ENCODE assay signal across 21 cellular contexts in genomic region chr11:70341881-70342429, GRCh38.
"Had no signal": no experiment of that assay in that cellular context is flagged by ENCODE, and none has a peak within 500 bp of the region (broad histone marks: within the 10 kb centered on the region; RNA-seq: fewer than 3 reads in every experiment).

No MANE protein-coding gene starts in this region.

- H3K9me3 ChIP-seq: gastrocnemius medialis, heart right ventricle, left ventricle myocardium inferior, sigmoid colon, thyroid gland had no signal

- H3K4me1 ChIP-seq: gastrocnemius medialis, heart right ventricle, sigmoid colon had no signal

- H3K9me3 Mint-ChIP-seq: activated naive CD8-positive, alpha-beta T cell treated with anti-CD3 and anti-CD28 coated beads, Interleukin-2, amount 10 ng/mL, durations not matched to agents 7 days and 5 days; central memory CD8-positive, alpha-beta T cell; immature natural killer cell; memory B cell; natural killer cell had no signal

- H3K27ac ChIP-seq: brain microvascular endothelial cell, coronary artery, gastrocnemius medialis, heart right ventricle, left ventricle myocardium inferior, sigmoid colon, thyroid gland had no signal

- DNase-seq: activated CD4-positive, alpha-beta T cell treated with anti-CD3 and anti-CD28 coated beads, Interleukin-2, amount 50 U/mL, for 48 hours; activated naive CD8-positive, alpha-beta T cell treated with anti-CD3 and anti-CD28 coated beads, Interleukin-2, amount 10 ng/mL, durations not matched to agents 7 days and 5 days; brain microvascular endothelial cell; gastrocnemius medialis; heart right ventricle; immature natural killer cell; kidney glomerular epithelial cell; left ventricle myocardium inferior; natural killer cell; nucleus accumbens; sigmoid colon; stimulated activated CD4-positive, alpha-beta T cell treated with anti-CD3 and anti-CD28 coated beads, Interleukin-4, amount 100 ng/mL, for 24 hours; stimulated activated naive CD4-positive, alpha-beta T cell; T-helper 1 cell; T1000; thyroid gland had no signal

- H3K27me3 ChIP-seq: brain microvascular endothelial cell, gastrocnemius medialis, heart right ventricle, sigmoid colon, thyroid gland had no signal

- H3K27me3 Mint-ChIP-seq: activated naive CD8-positive, alpha-beta T cell treated with anti-CD3 and anti-CD28 coated beads, Interleukin-2, amount 10 ng/mL, durations not matched to agents 7 days and 5 days; central memory CD8-positive, alpha-beta T cell; memory B cell had no signal

- H3K4me1 Mint-ChIP-seq: memory B cell had no signal

- H3K27ac Mint-ChIP-seq: activated naive CD8-positive, alpha-beta T cell treated with anti-CD3 and anti-CD28 coated beads, Interleukin-2, amount 10 ng/mL, durations not matched to agents 7 days and 5 days; memory B cell; natural killer cell had no signal

- H3K4me3 ChIP-seq: coronary artery, gastrocnemius medialis, heart right ventricle, left ventricle myocardium inferior, sigmoid colon, thyroid gland had no signal

- ATAC-seq: activated CD4-positive, CD25-positive, alpha-beta regulatory T cell treated with anti-CD3 and anti-CD28 coated beads, Interleukin-2, amount 50 U/mL, for 24 hours; esophagus mucosa; gastrocnemius medialis; natural killer cell had no signal

- H3K4me3 Mint-ChIP-seq: activated naive CD8-positive, alpha-beta T cell treated with anti-CD3 and anti-CD28 coated beads, Interleukin-2, amount 10 ng/mL, durations not matched to agents 7 days and 5 days; central memory CD8-positive, alpha-beta T cell; immature natural killer cell; memory B cell; natural killer cell had no signal
